25 cellular contexts compared by ENCODE assay signal in genomic region chr10:128254486-128254885, GRCh38.
DNase-seq lines count a peak whose midpoint lies in the region; ATAC-seq and TF ChIP-seq lines count a peak whose summit lies in the region.
"Had no signal": no experiment of that assay in that cellular context is flagged by ENCODE, and none has a peak within 500 bp of the region (broad histone marks: within the 10 kb centered on the region; RNA-seq: fewer than 3 reads in every experiment).

No MANE protein-coding gene starts in this region.

- no TSS peak for BruUV-seq in A673 (replicated peaks; lab: Mats Ljungman, UMichigan)

- no peak for ATAC-seq in GM21717 (IDR thresholded peaks at IDR 0.05; ENCODE audit: unreplicated experiment)
- no peak for ATAC-seq in HG02981 (IDR thresholded peaks at IDR 0.05; ENCODE audit: unreplicated experiment)
- no peak for ATAC-seq in GM21825 (IDR thresholded peaks at IDR 0.05; ENCODE audit: unreplicated experiment)
- ATAC-seq: HCT116, K562, left cardiac atrium, psoas muscle had no signal

- no peak overlapping the region for H3K27ac ChIP-seq in A673 (ENCODE audit: low read depth, low read length, poor library complexity, severe bottlenecking)
- H3K27ac ChIP-seq in spleen: no peak overlapping the region
- H3K27ac ChIP-seq: epithelial cell of prostate, psoas muscle, uterus had no signal

- no peaks in the 10 kb centered on the region for H3K36me3 ChIP-seq in A673 (ENCODE audit: insufficient read depth, low read length, poor library complexity, severe bottlenecking)
- H3K36me3 ChIP-seq in spleen: no peaks in the 10 kb centered on the region
- H3K36me3 ChIP-seq: BE2C, uterus had no signal

- CTCF ChIA-PET in A673 (lab: Charles Lee): no interaction called here

- H3K4me3 ChIP-seq in A673 (ENCODE audit: low read depth, low read length, poor library complexity, severe bottlenecking) (no peak overlapping the region), choroid plexus epithelial cell (ENCODE audit: low read depth, low read length) (no peak overlapping the region), spleen (no peak overlapping the region)
- H3K4me3 ChIP-seq: K562, psoas muscle, uterus had no signal

- H3K9me3 ChIP-seq in A673 (ENCODE audit: low read depth, low read length, poor library complexity, severe bottlenecking): no peaks in the 10 kb centered on the region
- H3K9me3 ChIP-seq in spleen: no peaks in the 10 kb centered on the region
- H3K9me3 ChIP-seq: BE2C, psoas muscle, uterus had no signal

- no peak for TF ChIP-seq CTCF in A673 (conservative IDR thresholded peaks at IDR 0.05; ENCODE audit: low read depth, low read length)
- no peak for TF ChIP-seq CTCF in choroid plexus epithelial cell (conservative IDR thresholded peaks at IDR 0.05; ENCODE audit: low read depth, low read length)
- TF ChIP-seq CTCF in spleen (IDR thresholded peaks at IDR 0.05 in 8 of 11, conservative IDR thresholded peaks at IDR 0.05 in 3 of 11): no peak

- POLR2A ChIA-PET in A673 (lab: Charles Lee; ENCODE audit: low non-redundant PET): no interaction called here

- WGBS in spleen, 5 donors: 55 to 63% (median 61%) methylated on average over 2 of the region's 2 CpGs

- H3K4me1 ChIP-seq in A673 (ENCODE audit: insufficient read depth, low read length, poor library complexity, severe bottlenecking) (no peaks in the 10 kb centered on the region), spleen (no peaks in the 10 kb centered on the region)
- H3K4me1 ChIP-seq: BE2C, psoas muscle, uterus had no signal

- peaks cover 43% of the 10 kb centered on the region for H3K27me3 ChIP-seq in A673 (replicated peaks; ENCODE audit: insufficient read depth, low read depth, low read length, poor library complexity)
- peaks cover 0 to 17% (median 0%) of the 10 kb centered on the region in 7 donors for H3K27me3 ChIP-seq in spleen (replicated peaks in 1 of 7)
- H3K27me3 ChIP-seq: BE2C, uterus had no signal

- DNase-seq in A673 (ENCODE audit: low spot score): peak; percentile 6
- peak; percentile 15 for DNase-seq in LHCN-M2 (ENCODE audit: low read depth)
- DNase-seq in choroid plexus epithelial cell (ENCODE audit: low read depth): peak; percentile 71
- peak; percentile 55 to 58 for DNase-seq in lung microvascular endothelial cell (ENCODE audit: low read depth in 2 of 2)
- DNase-seq in spleen: no peak
- DNase-seq: activated CD4-positive, alpha-beta T cell treated with anti-CD3 and anti-CD28 coated beads, Interleukin-2, amount 50 U/mL, for 48 hours; activated CD4-positive, CD25-positive, alpha-beta regulatory T cell; activated CD8-positive, alpha-beta memory T cell treated with anti-CD3 and anti-CD28 coated beads, Interleukin-2, amount 50 U/mL, for 4 hours; BE2C; foreskin melanocyte; left cardiac atrium; mesendoderm; NCI-H1436; NCI-H2107; NCI-H82; psoas muscle; RPMI8226; T-helper 1 cell; uterus had no signal

- TF ChIP-seq POLR2A in spleen (IDR thresholded peaks at IDR 0.05): no peak

- intact Hi-C loops in A673 (cut with micrococcal nuclease; ENCODE audit: unreplicated experiment) (no loop called here), spleen (cut with DNase I; ENCODE audit: low total_unique reads) (no loop called here)
